Comparison of ENCODE assay signal across 25 cellular contexts in genomic region chr5:148454576-148454975, GRCh38.
"Had no signal": no experiment of that assay in that cellular context is flagged by ENCODE, and none has a peak within 500 bp of the region (broad histone marks: within the 10 kb centered on the region; RNA-seq: fewer than 3 reads in every experiment).

No MANE protein-coding gene starts in this region.

- H3K27me3 ChIP-seq: ascending aorta, pancreas had no signal

- H3K4me3 ChIP-seq: ascending aorta, pancreas, prostate gland, thoracic aorta had no signal

- H3K27ac ChIP-seq: ascending aorta, pancreas, prostate gland, thoracic aorta, VCaP had no signal

- FAIRE-seq: pancreas, TTC549, urothelium cell line had no signal

- H3K4me1 ChIP-seq: ascending aorta, pancreas, prostate gland had no signal

- H3K36me3 ChIP-seq: ascending aorta, pancreas, prostate gland, thoracic aorta had no signal

- DNase-seq: activated CD4-positive, alpha-beta memory T cell treated with anti-CD3 and anti-CD28 coated beads, Interleukin-2, amount 10 ng/mL, durations not matched to agents 7 days and 5 days; activated CD4-positive, alpha-beta T cell treated with anti-CD3 and anti-CD28 coated beads, Interleukin-2, amount 10 ng/mL, durations not matched to agents 24 days and 14 days; activated CD4-positive, CD25-positive, alpha-beta regulatory T cell treated with anti-CD3 and anti-CD28 coated beads, Interleukin-2, amount 50 U/mL, for 72 hours; activated CD8-positive, alpha-beta memory T cell treated with anti-CD3 and anti-CD28 coated beads, Interleukin-2, amount 50 U/mL, for 48 hours; activated gamma-delta T cell; activated naive CD4-positive, alpha-beta T cell treated with anti-CD3 and anti-CD28 coated beads, Interleukin-2, amount 10 ng/mL, durations not matched to agents 7 days and 5 days; activated naive CD8-positive, alpha-beta T cell treated with anti-CD3 and anti-CD28 coated beads, Interleukin-2, amount 10 ng/mL, durations not matched to agents 7 days and 5 days; activated T-cell treated with anti-CD3 and anti-CD28 coated beads, Interleukin-2, amount 50 U/mL, for 24 hours; cortex of kidney; islet precursor cell; midbrain; naive thymus-derived CD4-positive, alpha-beta T cell; pancreas; retina; stimulated activated CD4-positive, alpha-beta T cell treated with anti-CD3 and anti-CD28 coated beads, Interleukin-2, amount 100 ng/mL, for 48 hours; stimulated activated naive CD8-positive, alpha-beta T cell treated with anti-CD3 and anti-CD28 coated beads, Interleukin-15, Interleukin-2, amounts not matched to agents 100 U/mL and 50 U/mL, for 24 hours; T-helper 9 cell; trophoblast cell had no signal

- H3K9me3 ChIP-seq: ascending aorta, pancreas, prostate gland, thoracic aorta had no signal

- ATAC-seq: esophagus mucosa; naive thymus-derived CD4-positive, alpha-beta T cell; stimulated activated naive CD8-positive, alpha-beta T cell treated with anti-CD3 and anti-CD28 coated beads, Interleukin-15, Interleukin-2, amounts not matched to agents 100 U/mL and 50 U/mL, for 24 hours had no signal
